ENCODE assay signal across 17 cellular contexts in the genomic region with DNA sequence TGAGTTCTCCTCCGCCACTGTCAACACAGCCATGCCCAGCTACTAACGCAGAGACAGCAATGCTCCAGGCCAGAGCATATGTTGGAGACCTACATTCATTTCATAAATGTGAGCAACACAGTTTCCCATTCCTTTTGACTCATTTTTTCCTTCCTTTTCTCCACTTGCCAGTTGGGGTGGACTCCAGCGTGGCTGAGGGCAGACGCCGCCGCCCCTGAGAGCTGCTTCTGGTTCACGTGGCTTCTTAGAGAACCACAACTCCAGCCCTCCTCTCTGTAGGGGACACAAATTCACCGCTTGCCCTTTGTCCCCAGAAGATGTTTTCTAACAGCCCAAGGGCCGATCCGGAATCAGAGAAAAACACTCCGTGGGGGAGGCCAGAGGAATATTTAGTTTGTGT. TPM values are rescaled to one million over a fixed set of nuclear protein-coding genes. Genes with fewer than 3 reads are reported as not detected.
DNase-seq lines count a peak whose midpoint lies in the region; ATAC-seq, FAIRE-seq and TF ChIP-seq lines count a peak whose summit lies in the region.
"Had no signal": no experiment of that assay in that cellular context is flagged by ENCODE, and none has a peak within 500 bp of the region (broad histone marks: within the 10 kb centered on the region; RNA-seq: fewer than 3 reads in every experiment).

No MANE protein-coding gene starts in this region.

- intact Hi-C loops in thyroid gland (cut with DNase I), result no loop called here

- TF ChIP-seq CTCF in AG10803 (conservative IDR thresholded peaks at IDR 0.05; ENCODE audit: low read length) (no peak), thyroid gland (IDR thresholded peaks at IDR 0.05) (no peak)

- TF ChIP-seq POLR2A in thyroid gland (IDR thresholded peaks at IDR 0.05), result no peak

- H3K9me3 ChIP-seq in small intestine (ENCODE audit: control insufficient read depth, low read depth), result no peaks in the 10 kb centered on the region
- no peaks in the 10 kb centered on the region for H3K9me3 ChIP-seq in thyroid gland
- H3K9me3 ChIP-seq: neutrophil had no signal

- H3K27ac ChIP-seq in small intestine (ENCODE audit: low read depth in 1 of 2, low read length in 1 of 2) (peak overlapping the region in 1 of 2 donors; percentile 71), thyroid gland (no peak overlapping the region)
- H3K27ac ChIP-seq: neutrophil had no signal

- H3K4me3 ChIP-seq in AG10803 (ENCODE audit: low read length) (no peak overlapping the region), small intestine (ENCODE audit: low read depth in 1 of 2, low read length in 2 of 2) (no peak overlapping the region), thyroid gland (replicated peaks in 1 of 3) (no peak overlapping the region)
- H3K4me3 ChIP-seq: lung had no signal

- peaks cover 0 to 2% of the 10 kb centered on the region in 2 donors for H3K27me3 ChIP-seq in small intestine (ENCODE audit: control insufficient read depth in 2 of 2, insufficient read depth in 2 of 2, low read length in 2 of 2)
- H3K27me3 ChIP-seq in thyroid gland, result no peaks in the 10 kb centered on the region

- no peak for FAIRE-seq in small intestine (lab: Jason Lieb, UNC)

- DNase-seq in AG10803 (ENCODE audit: low read depth) (peak; percentile 83), MV-4-11 (lab: John Stamatoyannopoulos, UW) (peak; percentile 9), dedifferentiated amniotic fluid mesenchymal stem cell (ENCODE audit: extremely low spot score) (peak; percentile 84), pulmonary artery endothelial cell (ENCODE audit: low read depth, low spot score) (peak; percentile 48), small intestine (no peak), NCI-H345 treated with DMSO at 0.1 percent for 48 hours (lab: John Stamatoyannopoulos, UW; ENCODE audit: unreplicated experiment) (no peak), thyroid gland (no peak)
- DNase-seq: activated B cell treated with CpG ODN at 0.5 μM for 24 hours; activated effector memory CD4-positive, alpha-beta T cell treated with Interleukin-2 at 50 U/mL for 16 hours; caudate nucleus; KG1; NCI-H1694 treated with DMSO at 0.1 percent for 48 hours; NCI-H69; T-helper 1 cell had no signal

- no peaks in the 10 kb centered on the region for H3K4me1 ChIP-seq in small intestine (ENCODE audit: control insufficient read depth in 2 of 2, insufficient read depth in 1 of 2, low read depth in 1 of 2, low read length in 1 of 2)
- no peaks in the 10 kb centered on the region for H3K4me1 ChIP-seq in thyroid gland

- 48 to 51% (median 49%) methylated on average over 11 of the region's 11 CpGs for WGBS in small intestine, 3 donors
- 56 to 75% methylated on average over 11 of the region's 11 CpGs for WGBS in thyroid gland, 2 donors

- no peaks in the 10 kb centered on the region for H3K36me3 ChIP-seq in small intestine (ENCODE audit: control insufficient read depth in 2 of 2, insufficient read depth in 2 of 2, low read length in 2 of 2)
- H3K36me3 ChIP-seq in thyroid gland, result no peaks in the 10 kb centered on the region
- H3K36me3 ChIP-seq: neutrophil had no signal

- no peak for ATAC-seq in HG03039 (IDR thresholded peaks at IDR 0.05; ENCODE audit: unreplicated experiment)

RNA-seq across cellular contexts. Expression of a gene that starts 45.8 kb away (rescaled TPM):
- total RNA-seq in pulmonary artery endothelial cell, result 6.4 and 9.2 TPM in 2 replicates
- 10 to 100 TPM in 2 of 3 donors, 1 to 10 TPM in 1; 9.2 to 14.6 (median 11.6) TPM for polyA plus RNA-seq in small intestine
- total RNA-seq in thyroid gland, result 10 to 100 TPM; 23.0 to 70.0 (median 27.6) TPM

Comparison
In these comparisons a context has a peak if more than half of its experiments do, and no peak if none do; other contexts are left out.
1. DNase-seq: peak in AG10803 (single experiment), MV-4-11 (single experiment), dedifferentiated amniotic fluid mesenchymal stem cell (single experiment) and pulmonary artery endothelial cell (single experiment); none in small intestine (single experiment), NCI-H345 treated with DMSO at 0.1 percent for 48 hours (single experiment) and thyroid gland (0 of 2).